In the genomic region with DNA sequence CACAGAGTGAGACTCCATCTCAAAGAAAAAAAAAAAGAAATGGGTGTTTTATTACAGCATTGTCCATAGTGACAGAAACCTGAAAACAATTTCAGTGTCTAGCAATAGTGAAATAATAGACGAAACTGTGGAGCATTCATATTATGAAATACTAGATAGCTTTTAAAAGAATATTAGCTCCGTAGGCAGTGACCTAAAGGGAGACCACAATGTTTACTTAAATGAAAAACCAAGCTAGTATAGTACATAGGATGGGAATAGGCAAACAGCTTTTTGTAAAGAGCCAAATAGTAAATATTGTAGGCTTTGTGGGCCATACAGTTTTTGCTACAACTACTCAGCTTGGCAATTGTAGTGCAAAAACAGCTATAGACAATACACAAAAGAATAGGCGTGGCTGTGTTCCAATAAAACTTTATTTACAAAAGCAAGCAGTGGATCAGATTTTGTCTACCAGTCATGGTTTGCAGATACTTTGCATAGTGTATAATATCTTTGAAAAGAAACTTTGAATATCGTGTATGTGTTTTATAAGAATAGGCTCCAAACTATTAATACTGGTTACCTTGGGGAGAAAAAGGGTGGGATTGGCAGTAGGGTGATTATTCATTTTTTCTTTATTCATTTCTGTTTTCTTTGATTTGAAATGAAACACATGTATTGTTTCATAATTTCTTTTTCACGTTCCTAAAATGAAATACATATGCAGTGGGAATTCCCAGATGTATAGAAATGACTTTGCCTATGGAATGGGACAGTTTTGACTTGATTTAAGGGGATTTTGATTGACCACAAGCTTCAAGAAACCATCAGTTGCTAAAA, we compare ENCODE assay signal across 14 cellular contexts.
"Had no signal": no experiment of that assay in that cellular context is flagged by ENCODE, and none has a peak within 500 bp of the region (broad histone marks: within the 10 kb centered on the region; RNA-seq: fewer than 3 reads in every experiment).

No MANE protein-coding gene starts in this region.

- H3K9me3 Mint-ChIP-seq: activated CD4-positive, alpha-beta memory T cell treated with anti-CD3 and anti-CD28 coated beads for 36 hours; brain; central memory CD8-positive, alpha-beta T cell; neural progenitor cell had no signal

- H3K27me3 Mint-ChIP-seq: brain had no signal

- ATAC-seq: gastroesophageal sphincter, pancreas had no signal

- H3K36me3 Mint-ChIP-seq: activated CD4-positive, alpha-beta memory T cell treated with anti-CD3 and anti-CD28 coated beads for 36 hours; brain; neural progenitor cell had no signal

- DNase-seq: activated CD4-positive, alpha-beta memory T cell treated with anti-CD3 and anti-CD28 coated beads for 36 hours; activated naive CD4-positive, alpha-beta T cell treated with anti-CD3 and anti-CD28 coated beads, Interleukin-2, amount 50 U/mL, for 16 hours; amniotic stem cell; effector memory CD4-positive, alpha-beta T cell; hippocampal formation; kidney glomerular epithelial cell; mesendoderm; pancreas; stimulated activated CD4-positive, alpha-beta T cell treated with anti-CD3 and anti-CD28 coated beads, Interleukin-2, amount 100 ng/mL, for 48 hours; T-helper 2 cell had no signal

- H3K27ac Mint-ChIP-seq: brain, neural progenitor cell had no signal

- H3K4me3 Mint-ChIP-seq: activated CD4-positive, alpha-beta memory T cell treated with anti-CD3 and anti-CD28 coated beads for 36 hours; brain; central memory CD8-positive, alpha-beta T cell; neural progenitor cell had no signal
